11 cellular contexts compared by ENCODE assay signal in genomic region chr3:51968883-51969674, GRCh38. TPM values are rescaled to one million over a fixed set of nuclear protein-coding genes. Genes with fewer than 3 reads are reported as not detected.
A peak's percentile ranks its signal among the peaks of the same experiment; 100 is the strongest.
DNase-seq lines count a peak whose midpoint lies in the region; ATAC-seq and TF ChIP-seq lines count a peak whose summit lies in the region.
"Had no signal": no experiment of that assay in that cellular context is flagged by ENCODE, and none has a peak within 500 bp of the region (broad histone marks: within the 10 kb centered on the region; RNA-seq: fewer than 3 reads in every experiment).

No MANE protein-coding gene starts in this region.

- H3K9me3 Mint-ChIP-seq in activated B cell treated with CpG ODN at 0.5 μM for 24 hours (no peaks in the 10 kb centered on the region), naive B cell (no peaks in the 10 kb centered on the region)

- H3K36me3 Mint-ChIP-seq in activated B cell treated with CpG ODN at 0.5 μM for 24 hours (ENCODE audit: low read depth) = peaks cover 6% of the 10 kb centered on the region
- H3K36me3 Mint-ChIP-seq in naive B cell = no peaks in the 10 kb centered on the region

- H2AFZ ChIP-seq in DND-41 (ENCODE audit: low read depth, low read length) = no peak overlapping the region

- peaks cover 0 to 36% (median 6%) of the 10 kb centered on the region in 11 experiments; a peak in 7 of 22 replicates for H3K36me3 ChIP-seq in BLaER1 treated with 17β-estradiol and CSF1 and Interleukin-3, amounts not matched to agents 10 nM and 100 nM
- H3K36me3 ChIP-seq in DND-41 (ENCODE audit: insufficient read depth, low read length) = peaks cover 10% of the 10 kb centered on the region
- no peaks in the 10 kb centered on the region for H3K36me3 ChIP-seq in lower lobe of right lung

- peaks cover 0 to 35% (median 11%) of the 10 kb centered on the region in 11 experiments; a peak in 12 of 22 replicates for H4K20me1 ChIP-seq in BLaER1 treated with 17β-estradiol and CSF1 and Interleukin-3, amounts not matched to agents 10 nM and 100 nM
- peaks cover 3% of the 10 kb centered on the region; the same call in 1 of the 2 replicates for H4K20me1 ChIP-seq in DND-41 (ENCODE audit: insufficient read depth, low read length)

- H3K4me1 Mint-ChIP-seq in activated B cell treated with CpG ODN at 0.5 μM for 24 hours (peaks cover 23% of the 10 kb centered on the region), naive B cell (peaks cover 18 to 39% (median 30%) of the 10 kb centered on the region in 3 donors)

- H3K4me1 ChIP-seq in BLaER1 treated with 17β-estradiol and CSF1 and Interleukin-3, amounts not matched to agents 10 nM and 100 nM = peaks cover 66 to 91% (median 89%) of the 10 kb centered on the region in 10 experiments
- peaks cover 41% of the 10 kb centered on the region for H3K4me1 ChIP-seq in DND-41 (ENCODE audit: insufficient read depth, low read length)
- H3K4me1 ChIP-seq in lower lobe of right lung = peaks cover 40% of the 10 kb centered on the region

- TF ChIP-seq CTCF in DND-41 (IDR thresholded peaks at IDR 0.05; ENCODE audit: borderline replicate concordance, extremely low read depth, low read length, poor library complexity, severe bottlenecking) (no peak), activated B cell treated with CpG ODN at 0.5 μM for 24 hours (IDR thresholded peaks at IDR 0.05) (no peak), lower lobe of right lung (IDR thresholded peaks at IDR 0.05) (no peak)

- peaks cover 11% of the 10 kb centered on the region for H3K79me2 ChIP-seq in DND-41 (ENCODE audit: insufficient read depth, low read length)

- H3K4me3 Mint-ChIP-seq in activated B cell treated with CpG ODN at 0.5 μM for 24 hours (peak overlapping the region; percentile 61), naive B cell (peak overlapping the region in 6 of 8 donors; percentile 32 to 93 (median 63))

- H3K27ac Mint-ChIP-seq in activated B cell treated with CpG ODN at 0.5 μM for 24 hours (no peak overlapping the region), naive B cell (peak overlapping the region in 3 of 6 donors; percentile 13 to 70 (median 20))

- H3K27me3 ChIP-seq in BLaER1 treated with 17β-estradiol and CSF1 and Interleukin-3, amounts not matched to agents 10 nM and 100 nM = no peaks in the 10 kb centered on the region
- H3K27me3 ChIP-seq in DND-41 (ENCODE audit: insufficient read depth, low read length, poor library complexity) = no peaks in the 10 kb centered on the region
- no peaks in the 10 kb centered on the region for H3K27me3 ChIP-seq in lower lobe of right lung (ENCODE audit: low read depth)

- POLR2A ChIA-PET in activated B cell treated with CpG ODN at 0.5 μM for 24 hours (lab: Charles Lee) = interaction anchor here (1.0 to 2.4 kb wide), 2 partner anchors 27 kb away, joined by 3 to 7 read pairs; partner anchors contain the start of gene RPL29

- H3K9me3 ChIP-seq in BLaER1 treated with 17β-estradiol and CSF1 and Interleukin-3, amounts not matched to agents 10 nM and 100 nM (replicated peaks in 1 of 11) = no peaks in the 10 kb centered on the region
- H3K9me3 ChIP-seq in DND-41 (ENCODE audit: insufficient read depth, low read length, severe bottlenecking) (no peaks in the 10 kb centered on the region), lower lobe of right lung (no peaks in the 10 kb centered on the region)

- peak overlapping the region in 8 of 11 experiments; percentile 42 to 95 (median 87); a peak in 13 of 22 replicates for H3K9ac ChIP-seq in BLaER1 treated with 17β-estradiol and CSF1 and Interleukin-3, amounts not matched to agents 10 nM and 100 nM
- H3K9ac ChIP-seq in DND-41 (ENCODE audit: low read depth, low read length) = no peak overlapping the region

- CTCF ChIA-PET in activated B cell treated with CpG ODN at 0.5 μM for 24 hours (lab: Charles Lee) = no interaction called here

- H3K27ac ChIP-seq in BLaER1 treated with 17β-estradiol and CSF1 and Interleukin-3, amounts not matched to agents 10 nM and 100 nM = peak overlapping the region in 8 of 11 experiments; percentile 39 to 95 (median 88); a peak in 15 of 22 replicates
- H3K27ac ChIP-seq in DND-41 (ENCODE audit: low read length) = peak overlapping the region; percentile 52; the same call in 1 of the 2 replicates
- no peak overlapping the region for H3K27ac ChIP-seq in lower lobe of right lung

- H3K4me3 ChIP-seq in BLaER1 treated with 17β-estradiol and CSF1 and Interleukin-3, amounts not matched to agents 10 nM and 100 nM = peak overlapping the region in 4 of 10 experiments; percentile 71 to 78 (median 74); a peak in 4 of 20 replicates
- H3K4me3 ChIP-seq in DND-41 (ENCODE audit: low read depth in 1 of 2, low read length in 2 of 2) (no peak overlapping the region), lower lobe of right lung (no peak overlapping the region)

- ATAC-seq in DND-41 (ENCODE audit: insufficient read depth, low read depth) (no peak), activated B cell treated with CpG ODN at 0.5 μM for 24 hours (ENCODE audit: low read depth) (no peak), naive B cell (ENCODE audit: low read depth in 2 of 2) (no peak), lower lobe of right lung (no peak), HG02970 (IDR thresholded peaks at IDR 0.05; ENCODE audit: low FRiP score, unreplicated experiment) (no peak)

- intact Hi-C loops in activated B cell treated with CpG ODN at 0.5 μM for 24 hours (cut with micrococcal nuclease) = no loop called here
- intact Hi-C loops in lower lobe of right lung (cut with DNase I) = no loop called here

- DNase-seq in DND-41 = no peak
- no peak for DNase-seq in activated B cell treated with CpG ODN at 0.5 μM for 24 hours
- no peak for DNase-seq in naive B cell
- DNase-seq in lower lobe of right lung = no peak
- DNase-seq in NCI-H1436 (lab: John Stamatoyannopoulos, UW) = no peak
- DNase-seq: activated effector memory CD4-positive, alpha-beta T cell treated with Interleukin-2 at 50 U/mL for 16 hours; occipital lobe; T-helper 9 cell had no signal

- peak overlapping the region; percentile 89 to 100 (median 98) for H3K4me2 ChIP-seq in BLaER1 treated with 17β-estradiol and CSF1 and Interleukin-3, amounts not matched to agents 10 nM and 100 nM
- no peak overlapping the region for H3K4me2 ChIP-seq in DND-41 (ENCODE audit: insufficient read depth, low read length)

- peaks cover 5% of the 10 kb centered on the region for H3K27me3 Mint-ChIP-seq in activated B cell treated with CpG ODN at 0.5 μM for 24 hours
- H3K27me3 Mint-ChIP-seq in naive B cell = peaks cover 0 to 15% (median 0%) of the 10 kb centered on the region in 3 donors

RNA-seq across cellular contexts. Expression of gene PCBP4, which starts 1.8 kb away (rescaled TPM):
- total RNA-seq in activated B cell treated with CpG ODN at 0.5 μM for 24 hours (10.3 and 11.0 TPM in 2 replicates), lower lobe of right lung (24.6 TPM)
- 1 to 10 TPM; 3.0 to 5.7 (median 5.0) TPM for polyA plus RNA-seq in naive B cell (ENCODE audit: low read depth in 6 of 6)

RNA-seq across cellular contexts. Expression of gene ABHD14B, which starts 4.8 kb away (rescaled TPM):
- total RNA-seq in activated B cell treated with CpG ODN at 0.5 μM for 24 hours (51.6 and 55.6 TPM in 2 replicates), lower lobe of right lung (48.8 TPM)
- polyA plus RNA-seq in naive B cell (ENCODE audit: low read depth in 6 of 6) = 10 to 100 TPM; 60.4 to 65.8 (median 63.4) TPM

RNA-seq across cellular contexts. Expression of gene ABHD14A, which starts 5.8 kb away (rescaled TPM):
- total RNA-seq in activated B cell treated with CpG ODN at 0.5 μM for 24 hours (5.1 and 5.2 TPM in 2 replicates), lower lobe of right lung (17.8 TPM)
- 10 to 100 TPM; 32.9 to 66.0 (median 40.4) TPM for polyA plus RNA-seq in naive B cell (ENCODE audit: low read depth in 6 of 6)

RNA-seq across cellular contexts. Expression of gene GPR62, which starts 13.9 kb away (rescaled TPM):
- not detected in 2 replicates for total RNA-seq in activated B cell treated with CpG ODN at 0.5 μM for 24 hours
- not detected for polyA plus RNA-seq in naive B cell (ENCODE audit: low read depth in 6 of 6)
- not detected for total RNA-seq in lower lobe of right lung
- total RNA-seq: NCI-H460 had no signal

RNA-seq across cellular contexts. Expression of gene ACY1, which starts 14.3 kb away (rescaled TPM):
- total RNA-seq in activated B cell treated with CpG ODN at 0.5 μM for 24 hours (24.9 and 26.7 TPM in 2 replicates), lower lobe of right lung (20.6 TPM)
- 10 to 100 TPM; 15.2 to 23.1 (median 18.4) TPM for polyA plus RNA-seq in naive B cell (ENCODE audit: low read depth in 6 of 6)
